Comparison of ENCODE assay signal across 8 cellular contexts in the genomic region with DNA sequence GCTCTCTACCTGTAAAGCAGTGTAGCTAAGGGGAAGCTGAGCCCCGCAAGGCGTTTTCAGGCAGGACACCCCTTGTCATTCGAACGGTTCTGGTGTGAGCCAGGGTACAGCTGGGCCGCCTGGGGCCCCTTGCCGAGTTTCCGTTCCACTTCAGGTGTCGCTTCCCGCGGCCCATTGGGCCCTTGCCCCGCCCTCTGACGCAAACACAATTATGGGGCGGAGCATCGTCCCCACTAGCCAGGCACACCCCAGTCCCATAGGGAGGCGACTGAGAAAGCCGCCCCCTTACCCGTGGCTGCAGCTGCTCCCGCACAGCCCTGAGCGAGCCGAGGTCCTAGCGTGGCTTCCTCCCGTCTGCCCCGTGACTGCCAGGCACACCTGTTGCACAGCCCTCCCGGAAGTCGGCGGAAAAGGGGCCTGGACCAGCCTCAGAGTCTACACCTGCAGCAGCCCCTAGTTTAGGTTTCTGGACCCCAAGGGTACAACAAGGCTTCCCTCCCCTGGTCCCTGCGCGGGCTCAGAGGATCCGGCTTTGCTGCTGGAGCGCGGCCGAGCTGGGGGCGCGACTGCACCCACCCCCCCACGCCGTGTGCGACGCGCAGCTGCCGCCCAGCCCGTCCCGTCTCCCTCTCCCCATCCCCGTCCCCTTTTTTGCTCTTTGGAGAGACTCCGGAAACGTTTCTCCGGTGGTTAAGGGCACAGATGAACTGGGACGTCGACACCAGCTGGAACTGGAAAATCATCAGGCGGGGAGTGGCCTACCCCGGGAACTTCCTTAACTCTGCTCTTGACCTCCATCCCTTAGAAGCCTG. TPM values are rescaled to one million over a fixed set of nuclear protein-coding genes. Genes with fewer than 3 reads are reported as not detected.
A peak's percentile ranks its signal among the peaks of the same experiment; 100 is the strongest.
DNase-seq lines count a peak whose midpoint lies in the region; ATAC-seq, FAIRE-seq and TF ChIP-seq lines count a peak whose summit lies in the region.

A gene with protein sequence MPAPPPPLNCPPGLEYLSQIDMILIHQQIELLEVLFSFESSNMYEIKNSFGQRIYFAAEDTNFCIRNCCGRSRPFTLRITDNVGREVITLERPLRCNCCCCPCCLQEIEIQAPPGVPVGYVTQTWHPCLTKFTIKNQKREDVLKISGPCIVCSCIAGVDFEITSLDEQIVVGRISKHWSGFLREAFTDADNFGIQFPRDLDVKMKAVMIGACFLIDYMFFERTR (minus strand): TSS at position 356 of the 812 bp plus-strand sequence. CDS start 9,657 bp downstream, outside the sequence.

- H3K9me3 ChIP-seq in A549, result no peaks in the 10 kb centered on the region
- H3K9me3 ChIP-seq in SJSA1 (replicated peaks), result no peaks in the 10 kb centered on the region
- H3K9me3 ChIP-seq in adrenal gland (replicated peaks in 1 of 3), result no peaks in the 10 kb centered on the region
- H3K9me3 ChIP-seq in spleen, result no peaks in the 10 kb centered on the region

- TF ChIP-seq RAD21 in A549 (conservative IDR thresholded peaks at IDR 0.05 in 1 of 2, IDR thresholded peaks at IDR 0.05 in 1 of 2), result no peak; a peak in 1 of 5 replicates

- H3K27ac ChIP-seq in A549 (peak within 1 kb of the TSS; percentile 89 to 96), SJSA1 (peak within 1 kb of the TSS; percentile 74), adrenal gland (peak within 1 kb of the TSS in 2 of 5 donors; percentile 42 to 79), spleen (peak within 1 kb of the TSS; percentile 49 to 89 (median 66))

- H3K27me3 ChIP-seq in SJSA1 (replicated peaks) (no peaks in the 10 kb centered on the region), adrenal gland (no peaks in the 10 kb centered on the region), spleen (replicated peaks in 1 of 7) (no peaks in the 10 kb centered on the region)

- DNase-seq in A549 (ENCODE audit: low read depth in 1 of 2, low spot score in 1 of 2) (peak; percentile 71 to 78), SJSA1 (ENCODE audit: low read depth in 1 of 2, low spot score in 2 of 2) (no peak), adrenal gland (peak; percentile 35 to 76 (median 48)), hypothalamus (lab: John Stamatoyannopoulos, UW) (peak in 28 of 51 donors; percentile 2 to 50 (median 22)), spleen (peak; percentile 95), epidermal melanocyte (ENCODE audit: insufficient read length, low spot score) (no peak)

- H3K36me3 ChIP-seq in SJSA1 (no peaks in the 10 kb centered on the region), adrenal gland (replicated peaks in 1 of 2) (no peaks in the 10 kb centered on the region), spleen (no peaks in the 10 kb centered on the region)

- intact Hi-C loops in adrenal gland (cut with DNase I), result no loop called here
- intact Hi-C loops in spleen (cut with DNase I; ENCODE audit: low total_unique reads), result no loop called here

- CTCF ChIA-PET in A549 (lab: Yijun Ruan, JAX), result interaction anchor here (1.0 to 1.4 kb wide), 3 partner anchors 27 to 108 kb away, joined by 3 to 4 read pairs (median 3); no protein-coding TSS in a partner anchor

- ATAC-seq in A549 (peak; percentile 94 to 96), GM18873 (IDR thresholded peaks at IDR 0.05; ENCODE audit: low FRiP score, unreplicated experiment) (peak; percentile 95), HG03139 (IDR thresholded peaks at IDR 0.05; ENCODE audit: unreplicated experiment) (peak; percentile 98)

- H3K4me3 ChIP-seq in A549 (peak within 1 kb of the TSS; percentile 65), SJSA1 (no peak within 1 kb of the TSS), adrenal gland (peak within 1 kb of the TSS in 3 of 4 donors; percentile 22 to 87 (median 33)), spleen (peak within 1 kb of the TSS; percentile 34 to 81 (median 49))

- no peak for FAIRE-seq in A549 (lab: Jason Lieb, UNC)

- peaks cover 53% of the 10 kb centered on the region for H3K4me1 ChIP-seq in A549
- peaks cover 55% of the 10 kb centered on the region for H3K4me1 ChIP-seq in SJSA1 (replicated peaks)
- H3K4me1 ChIP-seq in adrenal gland (replicated peaks in 1 of 2), result no peaks in the 10 kb centered on the region
- H3K4me1 ChIP-seq in spleen, result peaks cover 0 to 15% (median 6%) of the 10 kb centered on the region in 6 donors

- POLR2A ChIA-PET in A549 (lab: Yijun Ruan, JAX), result interaction anchor here (0.6 to 2.7 kb wide), 9 partner anchors 34 to 247 kb away, joined by 3 to 15 read pairs (median 4); a partner anchor contains a TSS

- TF ChIP-seq CTCF in A549 (IDR thresholded peaks at IDR 0.05) (no peak), adrenal gland (IDR thresholded peaks at IDR 0.05) (no peak), spleen (IDR thresholded peaks at IDR 0.05 in 8 of 11, conservative IDR thresholded peaks at IDR 0.05 in 3 of 11) (no peak)

- TF ChIP-seq EP300 in A549 (IDR thresholded peaks at IDR 0.05), result no peak

- peak within 1 kb of the TSS; percentile 81 for H3K4me2 ChIP-seq in A549

- WGBS in A549 (ENCODE audit: missing lambda C conversion rate), result 22% methylated on average over 18 of the region's 50 CpGs
- WGBS in adrenal gland, 4 donors, result 7 to 12% (median 8%) methylated on average over 26 to 50 of the region's 50 CpGs
- WGBS in spleen, 5 donors, result 0 to 13% (median 5%) methylated on average over 5 to 50 of the region's 50 CpGs

- peak; percentile 62 for TF ChIP-seq POLR2A in A549 (IDR thresholded peaks at IDR 0.05; ENCODE audit: low read length)
- TF ChIP-seq POLR2A in adrenal gland (IDR thresholded peaks at IDR 0.05), result no peak
- TF ChIP-seq POLR2A in spleen (IDR thresholded peaks at IDR 0.05), result no peak

TF ChIP-seq in A549, 52 proteins besides CTCF, POLR2A, EP300 and RAD21:
- TF ChIP-seq, protein P1, sequence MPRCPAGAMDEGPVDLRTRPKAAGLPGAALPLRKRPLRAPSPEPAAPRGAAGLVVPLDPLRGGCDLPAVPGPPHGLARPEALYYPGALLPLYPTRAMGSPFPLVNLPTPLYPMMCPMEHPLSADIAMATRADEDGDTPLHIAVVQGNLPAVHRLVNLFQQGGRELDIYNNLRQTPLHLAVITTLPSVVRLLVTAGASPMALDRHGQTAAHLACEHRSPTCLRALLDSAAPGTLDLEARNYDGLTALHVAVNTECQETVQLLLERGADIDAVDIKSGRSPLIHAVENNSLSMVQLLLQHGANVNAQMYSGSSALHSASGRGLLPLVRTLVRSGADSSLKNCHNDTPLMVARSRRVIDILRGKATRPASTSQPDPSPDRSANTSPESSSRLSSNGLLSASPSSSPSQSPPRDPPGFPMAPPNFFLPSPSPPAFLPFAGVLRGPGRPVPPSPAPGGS (IDR thresholded peaks at IDR 0.05), result 0 out of 3 replicates have a peak, but pooled peaks have one; percentile 17
- TF ChIP-seq JUN (IDR thresholded peaks at IDR 0.05), result peak; percentile 48 to 52; a peak in 1 of 5 replicates
- no peak for TF ChIP-seq HOXB13 (CRISPR knock-in tag; IDR thresholded peaks at IDR 0.05; ENCODE audit: low read depth)
- TF ChIP-seq, protein P2, sequence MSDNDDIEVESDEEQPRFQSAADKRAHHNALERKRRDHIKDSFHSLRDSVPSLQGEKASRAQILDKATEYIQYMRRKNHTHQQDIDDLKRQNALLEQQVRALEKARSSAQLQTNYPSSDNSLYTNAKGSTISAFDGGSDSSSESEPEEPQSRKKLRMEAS (IDR thresholded peaks at IDR 0.05), result peak; percentile 71; the same call in 1 of the 2 replicates
- 0 out of 2 replicates have a peak, but pooled peaks have one; percentile 49 for TF ChIP-seq EHF (CRISPR knock-in tag; IDR thresholded peaks at IDR 0.05)
- peak; percentile 26; the same call in 1 of the 2 replicates for TF ChIP-seq PHF8 (IDR thresholded peaks at IDR 0.05; ENCODE audit: borderline replicate concordance, low read depth)
- no peak for TF ChIP-seq RARB (CRISPR knock-in tag; IDR thresholded peaks at IDR 0.05)
- TF ChIP-seq TP53 (CRISPR knock-in tag; IDR thresholded peaks at IDR 0.05), result no peak
- TF ChIP-seq, protein P3, sequence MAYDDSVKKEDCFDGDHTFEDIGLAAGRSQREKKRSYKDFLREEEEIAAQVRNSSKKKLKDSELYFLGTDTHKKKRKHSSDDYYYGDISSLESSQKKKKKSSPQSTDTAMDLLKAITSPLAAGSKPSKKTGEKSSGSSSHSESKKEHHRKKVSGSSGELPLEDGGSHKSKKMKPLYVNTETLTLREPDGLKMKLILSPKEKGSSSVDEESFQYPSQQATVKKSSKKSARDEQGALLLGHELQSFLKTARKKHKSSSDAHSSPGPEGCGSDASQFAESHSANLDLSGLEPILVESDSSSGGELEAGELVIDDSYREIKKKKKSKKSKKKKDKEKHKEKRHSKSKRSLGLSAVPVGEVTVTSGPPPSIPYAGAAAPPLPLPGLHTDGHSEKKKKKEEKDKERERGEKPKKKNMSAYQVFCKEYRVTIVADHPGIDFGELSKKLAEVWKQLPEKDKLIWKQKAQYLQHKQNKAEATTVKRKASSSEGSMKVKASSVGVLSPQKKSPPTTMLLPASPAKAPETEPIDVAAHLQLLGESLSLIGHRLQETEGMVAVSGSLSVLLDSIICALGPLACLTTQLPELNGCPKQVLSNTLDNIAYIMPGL (CRISPR knock-in tag; IDR thresholded peaks at IDR 0.05; ENCODE audit: borderline replicate concordance), result no peak
- no peak for TF ChIP-seq NFE2L2 (conservative IDR thresholded peaks at IDR 0.05; ENCODE audit: low read length)
- TF ChIP-seq, protein P4, sequence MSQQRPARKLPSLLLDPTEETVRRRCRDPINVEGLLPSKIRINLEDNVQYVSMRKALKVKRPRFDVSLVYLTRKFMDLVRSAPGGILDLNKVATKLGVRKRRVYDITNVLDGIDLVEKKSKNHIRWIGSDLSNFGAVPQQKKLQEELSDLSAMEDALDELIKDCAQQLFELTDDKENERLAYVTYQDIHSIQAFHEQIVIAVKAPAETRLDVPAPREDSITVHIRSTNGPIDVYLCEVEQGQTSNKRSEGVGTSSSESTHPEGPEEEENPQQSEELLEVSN (IDR thresholded peaks at IDR 0.05; ENCODE audit: borderline replicate concordance, low read depth), result peak; percentile 49

RNA-seq across cellular contexts. Expression of the gene that starts here (rescaled TPM):
- polyA plus RNA-seq in A549 (2011; rRNA removed), result 0.10 TPM in 1 of 2 replicates, not detected in the other
- 0.03 TPM in 1 of 2 replicates, not detected in the other for polyA plus RNA-seq in A549 (2012; cell fraction: cytosol; rRNA removed)
- polyA plus RNA-seq in A549 (2012; cell fraction: nucleus; rRNA removed), result not detected in 2 replicates
- not detected in 3 replicates for polyA plus RNA-seq in A549 (2017; fragmentation: RNase III; extraction: RNeasy Plus Mini Kit Qiagen cat#74134 plus additional on column Dnase treatment)
- polyA minus RNA-seq in A549 (2011; rRNA and poly(A)+ RNA removed), result 0.73 TPM in 1 of 2 replicates, not detected in the other
- not detected in 2 replicates for total RNA-seq in SJSA1 (2014; rRNA removed; shearing (Covaris generic))
- under 1 TPM in 1 of 8 donors, not detected in 7; 0.41 TPM for total RNA-seq in adrenal gland
- not detected for polyA plus RNA-seq in adrenal gland
- total RNA-seq in spleen, result under 1 TPM in 1 of 7 donors, not detected in 6; 0.66 TPM
- polyA plus RNA-seq in spleen, result not detected

Comparison
In these comparisons a context has a peak if more than half of its experiments do, and no peak if none do; other contexts are left out.
1. Peak in DNase-seq, ATAC-seq, H3K4me3 ChIP-seq, H3K27ac ChIP-seq and H3K4me2 ChIP-seq in A549; RNA of the gene not detected or under 1 TPM.
2. Peak in DNase-seq and H3K4me3 ChIP-seq in adrenal gland; RNA of the gene not detected or under 1 TPM.
3. Peak in DNase-seq, H3K4me3 ChIP-seq and H3K27ac ChIP-seq in spleen; RNA of the gene not detected or under 1 TPM.
4. DNase-seq: peak in hypothalamus (28 of 51); none in SJSA1 (0 of 2) and epidermal melanocyte (single experiment).
5. Peak in every context shown above with its lines, with median percentiles within 50 percentile points of each other: ATAC-seq.